1 cellular context compared by ENCODE assay signal in genomic region chr1:162497104-162497722, GRCh38.
TF ChIP-seq lines count a peak whose summit lies in the region.

No MANE protein-coding gene starts in this region.

TF ChIP-seq in HepG2, 621 proteins besides CTCF, POLR2A, EP300 and RAD21 (continued from another document):
- TF ChIP-seq TRIM22 (IDR thresholded peaks at IDR 0.05), result no peak
- TF ChIP-seq, protein P1, sequence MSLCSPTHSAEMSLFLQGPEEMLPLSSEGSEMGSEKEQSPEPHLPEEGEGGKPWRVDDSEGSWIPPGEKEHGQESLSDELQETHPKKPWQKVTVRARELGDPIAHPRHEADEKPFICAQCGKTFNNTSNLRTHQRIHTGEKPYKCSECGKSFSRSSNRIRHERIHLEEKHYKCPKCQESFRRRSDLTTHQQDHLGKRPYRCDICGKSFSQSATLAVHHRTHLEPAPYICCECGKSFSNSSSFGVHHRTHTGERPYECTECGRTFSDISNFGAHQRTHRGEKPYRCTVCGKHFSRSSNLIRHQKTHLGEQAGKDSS (CRISPR knock-in tag; IDR thresholded peaks at IDR 0.05; ENCODE audit: borderline replicate concordance, low read depth), result peak; percentile 2; the same call in 1 of the 2 replicates
- TF ChIP-seq ERF (CRISPR knock-in tag; IDR thresholded peaks at IDR 0.05), result 0 out of 2 replicates have a peak, but pooled peaks have one; percentile 2
- TF ChIP-seq HOXD1 (CRISPR knock-in tag; IDR thresholded peaks at IDR 0.05), result no peak
- TF ChIP-seq GZF1 (CRISPR knock-in tag; IDR thresholded peaks at IDR 0.05), result no peak
- no peak for TF ChIP-seq ZBTB20 (CRISPR knock-in tag; IDR thresholded peaks at IDR 0.05; ENCODE audit: borderline replicate concordance, low read depth)
- TF ChIP-seq ZNF563 (CRISPR knock-in tag; IDR thresholded peaks at IDR 0.05), result no peak
- TF ChIP-seq, protein P2, sequence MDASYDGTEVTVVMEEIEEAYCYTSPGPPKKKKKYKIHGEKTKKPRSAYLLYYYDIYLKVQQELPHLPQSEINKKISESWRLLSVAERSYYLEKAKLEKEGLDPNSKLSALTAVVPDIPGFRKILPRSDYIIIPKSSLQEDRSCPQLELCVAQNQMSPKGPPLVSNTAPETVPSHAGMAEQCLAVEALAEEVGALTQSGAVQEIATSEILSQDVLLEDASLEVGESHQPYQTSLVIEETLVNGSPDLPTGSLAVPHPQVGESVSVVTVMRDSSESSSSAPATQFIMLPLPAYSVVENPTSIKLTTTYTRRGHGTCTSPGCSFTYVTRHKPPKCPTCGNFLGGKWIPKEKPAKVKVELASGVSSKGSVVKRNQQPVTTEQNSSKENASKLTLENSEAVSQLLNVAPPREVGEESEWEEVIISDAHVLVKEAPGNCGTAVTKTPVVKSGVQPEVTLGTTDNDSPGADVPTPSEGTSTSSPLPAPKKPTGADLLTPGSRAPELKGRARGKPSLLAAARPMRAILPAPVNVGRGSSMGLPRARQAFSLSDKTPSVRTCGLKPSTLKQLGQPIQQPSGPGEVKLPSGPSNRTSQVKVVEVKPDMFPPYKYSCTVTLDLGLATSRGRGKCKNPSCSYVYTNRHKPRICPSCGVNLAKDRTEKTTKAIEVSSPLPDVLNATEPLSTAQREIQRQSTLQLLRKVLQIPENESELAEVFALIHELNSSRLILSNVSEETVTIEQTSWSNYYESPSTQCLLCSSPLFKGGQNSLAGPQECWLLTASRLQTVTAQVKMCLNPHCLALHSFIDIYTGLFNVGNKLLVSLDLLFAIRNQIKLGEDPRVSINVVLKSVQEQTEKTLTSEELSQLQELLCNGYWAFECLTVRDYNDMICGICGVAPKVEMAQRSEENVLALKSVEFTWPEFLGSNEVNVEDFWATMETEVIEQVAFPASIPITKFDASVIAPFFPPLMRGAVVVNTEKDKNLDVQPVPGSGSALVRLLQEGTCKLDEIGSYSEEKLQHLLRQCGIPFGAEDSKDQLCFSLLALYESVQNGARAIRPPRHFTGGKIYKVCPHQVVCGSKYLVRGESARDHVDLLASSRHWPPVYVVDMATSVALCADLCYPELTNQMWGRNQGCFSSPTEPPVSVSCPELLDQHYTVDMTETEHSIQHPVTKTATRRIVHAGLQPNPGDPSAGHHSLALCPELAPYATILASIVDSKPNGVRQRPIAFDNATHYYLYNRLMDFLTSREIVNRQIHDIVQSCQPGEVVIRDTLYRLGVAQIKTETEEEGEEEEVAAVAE (CRISPR knock-in tag; IDR thresholded peaks at IDR 0.05; ENCODE audit: borderline replicate concordance), result 0 out of 2 replicates have a peak, but pooled peaks have one; percentile 16
- no peak for TF ChIP-seq FLYWCH1 (CRISPR knock-in tag; IDR thresholded peaks at IDR 0.05)
- no peak for TF ChIP-seq ZNF383 (CRISPR knock-in tag; IDR thresholded peaks at IDR 0.05; ENCODE audit: borderline replicate concordance)
- TF ChIP-seq SIN3B (IDR thresholded peaks at IDR 0.05; ENCODE audit: low read length), result no peak
- 0 out of 2 replicates have a peak, but pooled peaks have one; percentile 2 for TF ChIP-seq DMAP1 (CRISPR knock-in tag; IDR thresholded peaks at IDR 0.05)
- 0 out of 2 replicates have a peak, but pooled peaks have one; percentile 8 for TF ChIP-seq ZNF354B (CRISPR knock-in tag; IDR thresholded peaks at IDR 0.05)
- no peak for TF ChIP-seq SRY (CRISPR knock-in tag; IDR thresholded peaks at IDR 0.05)
- no peak for TF ChIP-seq REPIN1 (CRISPR knock-in tag; IDR thresholded peaks at IDR 0.05; ENCODE audit: borderline replicate concordance, low read depth)
